8 cellular contexts compared by ENCODE assay signal in genomic region chr17:49191407-49191916, GRCh38. TPM values are rescaled to one million over a fixed set of nuclear protein-coding genes. Genes with fewer than 3 reads are reported as not detected.
A peak's percentile ranks its signal among the peaks of the same experiment; 100 is the strongest.
DNase-seq lines count a peak whose midpoint lies in the region; ATAC-seq, FAIRE-seq and TF ChIP-seq lines count a peak whose summit lies in the region.

No MANE protein-coding gene starts in this region.

- peak overlapping the region; percentile 94 for H3K27ac Mint-ChIP-seq in astrocyte (ENCODE audit: unreplicated experiment)

- H3K27me3 Mint-ChIP-seq in activated T-cell treated with anti-CD3 and anti-CD28 coated beads, Interleukin-2, amount 50 U/mL, for 4 hours (ENCODE audit: low read depth) = no peaks in the 10 kb centered on the region
- no peaks in the 10 kb centered on the region for H3K27me3 Mint-ChIP-seq in astrocyte (ENCODE audit: low read depth, unreplicated experiment)

- no peaks in the 10 kb centered on the region for H3K36me3 Mint-ChIP-seq in activated T-cell treated with anti-CD3 and anti-CD28 coated beads, Interleukin-2, amount 50 U/mL, for 4 hours (ENCODE audit: insufficient read depth)
- H3K36me3 Mint-ChIP-seq in astrocyte (ENCODE audit: low read depth, unreplicated experiment) = no peaks in the 10 kb centered on the region

- peak overlapping the region; percentile 80 for H3K4me3 ChIP-seq in astrocyte (ENCODE audit: insufficient read depth, low read depth, low read length)
- peak overlapping the region; percentile 56 for H3K4me3 ChIP-seq in lung

- H3K9ac ChIP-seq in astrocyte (ENCODE audit: low read length) = peak overlapping the region; percentile 90

- peak overlapping the region; percentile 92 for H3K27ac ChIP-seq in astrocyte (ENCODE audit: low read depth, low read length)
- peak overlapping the region; percentile 95 to 97 for H3K27ac ChIP-seq in lung (ENCODE audit: low read depth in 1 of 2, low read length in 1 of 2)

- H2AFZ ChIP-seq in astrocyte (ENCODE audit: low read depth, low read length) = peak overlapping the region; percentile 93

- no peak for FAIRE-seq in astrocyte (lab: Jason Lieb, UNC)

- H3K36me3 ChIP-seq in astrocyte (ENCODE audit: insufficient read depth, low read length) (no peaks in the 10 kb centered on the region), lung (ENCODE audit: control insufficient read depth in 2 of 2, insufficient read depth in 2 of 2, low read length in 2 of 2) (no peaks in the 10 kb centered on the region)

- H3K4me1 ChIP-seq in astrocyte (ENCODE audit: insufficient read depth, low read length) (peaks cover 10% of the 10 kb centered on the region), lung (ENCODE audit: control insufficient read depth in 2 of 2, insufficient read depth in 2 of 2, low read length in 2 of 2) (peaks cover 0 to 5% of the 10 kb centered on the region in 2 donors)

- peak; percentile 15 for TF ChIP-seq CTCF in astrocyte (IDR thresholded peaks at IDR 0.05; ENCODE audit: insufficient read depth, low read depth, low read length)
- TF ChIP-seq CTCF in lung (IDR thresholded peaks at IDR 0.05; ENCODE audit: control extremely low read depth, extremely low read depth) = no peak

- no peaks in the 10 kb centered on the region for H3K9me3 Mint-ChIP-seq in activated T-cell treated with anti-CD3 and anti-CD28 coated beads, Interleukin-2, amount 50 U/mL, for 4 hours
- H3K9me3 Mint-ChIP-seq in astrocyte (ENCODE audit: unreplicated experiment) = no peaks in the 10 kb centered on the region

- H3K4me2 ChIP-seq in astrocyte (ENCODE audit: low read length) = peak overlapping the region; percentile 91

- peaks cover 35% of the 10 kb centered on the region for H3K4me1 Mint-ChIP-seq in activated T-cell treated with anti-CD3 and anti-CD28 coated beads, Interleukin-2, amount 50 U/mL, for 4 hours (ENCODE audit: low read depth)
- peaks cover 6% of the 10 kb centered on the region for H3K4me1 Mint-ChIP-seq in astrocyte (ENCODE audit: low read depth, unreplicated experiment)

- H3K9me3 ChIP-seq in astrocyte (ENCODE audit: insufficient read depth, low read depth, low read length) = no peaks in the 10 kb centered on the region
- no peaks in the 10 kb centered on the region for H3K9me3 ChIP-seq in lung (ENCODE audit: control insufficient read depth in 2 of 2, insufficient read depth in 1 of 2, low read length in 1 of 2)

- peak overlapping the region; percentile 89 for H3K4me3 Mint-ChIP-seq in activated T-cell treated with anti-CD3 and anti-CD28 coated beads, Interleukin-2, amount 50 U/mL, for 4 hours
- H3K4me3 Mint-ChIP-seq in astrocyte (ENCODE audit: unreplicated experiment) = peak overlapping the region; percentile 88

- 6 to 7% methylated on average over 8 of the region's 8 CpGs for WGBS in lung, 2 donors

- H4K20me1 ChIP-seq in astrocyte (ENCODE audit: insufficient read depth, low read length) = no peaks in the 10 kb centered on the region

- no peak for ATAC-seq in activated T-cell treated with anti-CD3 and anti-CD28 coated beads, Interleukin-2, amount 50 U/mL, for 4 hours
- peak; percentile 1 for ATAC-seq in HG03571 (IDR thresholded peaks at IDR 0.05; ENCODE audit: unreplicated experiment)
- ATAC-seq in lung (ENCODE audit: insufficient read depth, low FRiP score) = peak; percentile 3
- ATAC-seq in GM18520 (IDR thresholded peaks at IDR 0.05; ENCODE audit: unreplicated experiment) = no peak

- no peak for DNase-seq in activated T-cell treated with anti-CD3 and anti-CD28 coated beads, Interleukin-2, amount 50 U/mL, for 4 hours
- no peak for DNase-seq in activated T-cell treated with anti-CD3 and anti-CD28 coated beads, Interleukin-2, amount 50 U/mL, for 1 hour
- no peak for DNase-seq in astrocyte (ENCODE audit: low read depth)
- DNase-seq in lung (ENCODE audit: low spot score) = no peak
- DNase-seq in NCI-H187 (lab: John Stamatoyannopoulos, UW) = no peak
- no peak for DNase-seq in stimulated activated CD4-positive, alpha-beta T cell treated with anti-CD3 and anti-CD28 coated beads, Interleukin-4, amount 100 ng/mL, for 1 hour

- no peaks in the 10 kb centered on the region for H3K27me3 ChIP-seq in astrocyte (ENCODE audit: insufficient read depth, low read length)
- no peaks in the 10 kb centered on the region for H3K27me3 ChIP-seq in lung (ENCODE audit: control insufficient read depth, insufficient read depth)

- H3K79me2 ChIP-seq in astrocyte (ENCODE audit: insufficient read depth, low read length) = no peaks in the 10 kb centered on the region

RNA-seq across cellular contexts. Expression of gene GNGT2, which starts 18.9 kb away (rescaled TPM):
- 10 to 100 TPM in 2 of 3 donors, 1 to 10 TPM in 1; 8.7 to 14.8 (median 12.8) TPM for total RNA-seq in activated T-cell treated with anti-CD3 and anti-CD28 coated beads, Interleukin-2, amount 50 U/mL, for 4 hours
- total RNA-seq in astrocyte (1.1 TPM in 1 of 2 replicates, not detected in the other), lung (1 to 10 TPM; 1.8 to 4.7 TPM)
- polyA plus RNA-seq in lung = 10 to 100 TPM in 1 of 2 donors, 1 to 10 TPM in 1; 9.9 to 12.3 TPM

RNA-seq across cellular contexts. Expression of gene ABI3, which starts 19.0 kb away (rescaled TPM):
- total RNA-seq in activated T-cell treated with anti-CD3 and anti-CD28 coated beads, Interleukin-2, amount 50 U/mL, for 4 hours = 10 to 100 TPM; 15.0 to 24.2 (median 22.7) TPM
- total RNA-seq in astrocyte (0.31 and 0.77 TPM in 2 replicates), lung (10 to 100 TPM in 1 of 2 donors, 1 to 10 TPM in 1; 6.9 to 20.0 TPM)
- 10 to 100 TPM; 16.2 to 19.2 TPM for polyA plus RNA-seq in lung

RNA-seq across cellular contexts. Expression of gene PHOSPHO1, which starts 39.1 kb away (rescaled TPM):
- total RNA-seq in activated T-cell treated with anti-CD3 and anti-CD28 coated beads, Interleukin-2, amount 50 U/mL, for 4 hours = under 1 TPM in 1 of 3 donors, not detected in 2; 0.23 TPM
- total RNA-seq in astrocyte = 0.79 and 0.95 TPM in 2 replicates
- 10 to 100 TPM in 1 of 2 donors, 1 to 10 TPM in 1; 1.6 to 10.2 TPM for total RNA-seq in lung
- 1 to 10 TPM in 1 of 2 donors, under 1 TPM in 1; 0.37 to 2.2 TPM for polyA plus RNA-seq in lung

RNA-seq across cellular contexts. Expression of gene B4GALNT2, which starts 58.9 kb away (rescaled TPM):
- not detected for total RNA-seq in activated T-cell treated with anti-CD3 and anti-CD28 coated beads, Interleukin-2, amount 50 U/mL, for 4 hours
- total RNA-seq in astrocyte = 0.07 TPM in 1 of 2 replicates, not detected in the other
- under 1 TPM in 1 of 2 donors, not detected in 1; 0.25 TPM for total RNA-seq in lung
- polyA plus RNA-seq in lung = under 1 TPM; 0.08 to 0.15 TPM

Comparison
In these comparisons a context has a peak if more than half of its experiments do, and no peak if none do; other contexts are left out.
1. ATAC-seq: peak in HG03571 (single experiment) and lung (single experiment); none in activated T-cell treated with anti-CD3 and anti-CD28 coated beads, Interleukin-2, amount 50 U/mL, for 4 hours (0 of 2) and GM18520 (single experiment).